10 cellular contexts compared by ENCODE assay signal in the genomic region with DNA sequence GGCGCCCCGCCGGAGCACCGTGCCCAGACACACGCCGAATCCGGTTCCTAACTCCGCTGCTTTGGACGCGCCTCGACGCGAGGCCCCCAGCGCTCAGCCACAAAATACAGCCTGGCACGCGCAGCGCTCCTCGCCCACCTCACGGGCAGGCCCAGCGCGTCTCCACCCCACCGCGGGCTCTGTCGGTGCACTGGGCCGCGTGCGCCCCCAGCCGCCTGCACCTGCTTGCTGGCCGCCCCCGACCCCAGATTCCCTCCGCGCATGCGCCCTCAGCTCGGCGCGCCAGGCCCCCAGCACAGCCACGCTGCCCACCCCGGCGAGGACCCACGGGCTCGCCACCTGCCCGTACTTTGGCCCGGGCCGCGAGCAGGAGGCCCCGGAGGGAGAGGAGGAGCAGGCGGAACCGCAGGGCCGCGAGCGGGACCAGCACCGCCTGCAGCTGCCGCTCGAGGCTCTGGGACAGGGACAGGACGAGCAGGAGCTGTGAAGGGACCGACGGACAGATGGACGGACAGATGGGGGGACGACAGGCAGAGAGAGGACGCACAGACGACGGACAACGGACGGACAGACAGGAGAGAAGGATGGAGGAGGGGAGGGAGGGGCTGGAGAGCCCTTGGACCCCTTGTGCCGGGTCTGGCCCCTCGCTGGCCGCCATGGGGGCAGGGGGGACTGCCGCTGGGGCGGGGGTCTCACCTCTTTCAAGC. TPM values are rescaled to one million over a fixed set of nuclear protein-coding genes. Genes with fewer than 3 reads are reported as not detected.
DNase-seq lines count a peak whose midpoint lies in the region; ATAC-seq and TF ChIP-seq lines count a peak whose summit lies in the region.
"Had no signal": no experiment of that assay in that cellular context is flagged by ENCODE, and none has a peak within 500 bp of the region (broad histone marks: within the 10 kb centered on the region; RNA-seq: fewer than 3 reads in every experiment).

No MANE protein-coding gene starts in this region.

- H3K9me3 Mint-ChIP-seq in activated naive CD8-positive, alpha-beta T cell (ENCODE audit: low read depth), result no peaks in the 10 kb centered on the region
- H3K9me3 Mint-ChIP-seq in activated T-helper 1 cell treated with anti-CD3 and anti-CD28 coated beads, Interleukin-12 subunit alpha, Interleukin-12 subunit beta, Interleukin-2, Interleukin-4 antibody, amounts not matched to agents 30 ng/mL and 10 ng/mL and 1 ng/mL, durations not matched to agents 14 hours and 24 hours and 36 hours, result no peaks in the 10 kb centered on the region

- H3K27me3 Mint-ChIP-seq in activated naive CD8-positive, alpha-beta T cell, result no peaks in the 10 kb centered on the region
- peaks cover 10% of the 10 kb centered on the region for H3K27me3 Mint-ChIP-seq in activated T-helper 1 cell treated with anti-CD3 and anti-CD28 coated beads, Interleukin-12 subunit alpha, Interleukin-12 subunit beta, Interleukin-2, Interleukin-4 antibody, amounts not matched to agents 30 ng/mL and 10 ng/mL and 1 ng/mL, durations not matched to agents 14 hours and 24 hours and 36 hours (ENCODE audit: insufficient read depth)

- ATAC-seq in heart left ventricle, result no peak

- TF ChIP-seq POLR2A in heart left ventricle (IDR thresholded peaks at IDR 0.05) (no peak), transverse colon (IDR thresholded peaks at IDR 0.05) (no peak)

- no peaks in the 10 kb centered on the region for H3K27me3 ChIP-seq in left ventricle myocardium inferior (ENCODE audit: low read depth)
- peaks cover 0 to 17% (median 0%) of the 10 kb centered on the region in 9 donors for H3K27me3 ChIP-seq in heart left ventricle
- H3K27me3 ChIP-seq in kidney epithelial cell (ENCODE audit: control insufficient read depth, insufficient read depth, low read length), result peaks cover 11% of the 10 kb centered on the region
- H3K27me3 ChIP-seq in transverse colon, result peaks cover 21% of the 10 kb centered on the region
- H3K27me3 ChIP-seq: adrenal gland had no signal

- peak overlapping the region; percentile 44 for H3K4me3 Mint-ChIP-seq in activated naive CD8-positive, alpha-beta T cell
- H3K4me3 Mint-ChIP-seq in activated T-helper 1 cell treated with anti-CD3 and anti-CD28 coated beads, Interleukin-12 subunit alpha, Interleukin-12 subunit beta, Interleukin-2, Interleukin-4 antibody, amounts not matched to agents 30 ng/mL and 10 ng/mL and 1 ng/mL, durations not matched to agents 14 hours and 24 hours and 36 hours, result no peak overlapping the region

- H3K4me3 ChIP-seq in left ventricle myocardium inferior (peak overlapping the region; percentile 27), heart left ventricle (peak overlapping the region in 4 of 12 donors; percentile 5 to 51 (median 20)), kidney epithelial cell (ENCODE audit: low read depth, low read length) (peak overlapping the region; percentile 8), transverse colon (peak overlapping the region in 3 of 4 donors; percentile 32 to 54 (median 49))

- 53 to 73% (median 62%) methylated on average over 50 to 69 of the region's 69 CpGs for WGBS in heart left ventricle, 4 donors
- WGBS in transverse colon (ENCODE audit: low coverage in 1 of 2), 2 donors, result 36 to 71% methylated on average over 13 to 59 of the region's 69 CpGs

- no peak for TF ChIP-seq EP300 in transverse colon (IDR thresholded peaks at IDR 0.05; ENCODE audit: low read depth)

- TF ChIP-seq CTCF in left ventricle myocardium inferior (IDR thresholded peaks at IDR 0.05; ENCODE audit: borderline replicate concordance) (no peak), heart left ventricle (IDR thresholded peaks at IDR 0.05) (no peak), kidney epithelial cell (IDR thresholded peaks at IDR 0.05; ENCODE audit: insufficient read depth, low read length, poor library complexity, severe bottlenecking) (no peak), transverse colon (IDR thresholded peaks at IDR 0.05) (no peak)

- H3K4me1 ChIP-seq in left ventricle myocardium inferior (peaks cover 16% of the 10 kb centered on the region), heart left ventricle (peaks cover 0 to 28% (median 6%) of the 10 kb centered on the region in 12 donors), transverse colon (peaks cover 19 to 35% (median 30%) of the 10 kb centered on the region in 4 donors)

- H3K27ac Mint-ChIP-seq in activated naive CD8-positive, alpha-beta T cell, result no peak overlapping the region
- no peak overlapping the region for H3K27ac Mint-ChIP-seq in activated T-helper 1 cell treated with anti-CD3 and anti-CD28 coated beads, Interleukin-12 subunit alpha, Interleukin-12 subunit beta, Interleukin-2, Interleukin-4 antibody, amounts not matched to agents 30 ng/mL and 10 ng/mL and 1 ng/mL, durations not matched to agents 14 hours and 24 hours and 36 hours

- H3K4me1 Mint-ChIP-seq in activated naive CD8-positive, alpha-beta T cell (ENCODE audit: low read depth), result peaks cover 20% of the 10 kb centered on the region
- peaks cover 14% of the 10 kb centered on the region for H3K4me1 Mint-ChIP-seq in activated T-helper 1 cell treated with anti-CD3 and anti-CD28 coated beads, Interleukin-12 subunit alpha, Interleukin-12 subunit beta, Interleukin-2, Interleukin-4 antibody, amounts not matched to agents 30 ng/mL and 10 ng/mL and 1 ng/mL, durations not matched to agents 14 hours and 24 hours and 36 hours (ENCODE audit: low read depth)

- in situ Hi-C loops in transverse colon (cut with MboI; ENCODE audit: low pct_ligation_motif_present in 1 of 4, low pct_unique_long_range_greater_than_20kb in 1 of 4, low sequenced_read_pairs in 3 of 4), result no loop called here

- H3K36me3 ChIP-seq in left ventricle myocardium inferior (peaks cover 14% of the 10 kb centered on the region), heart left ventricle (peaks cover 0 to 17% (median 0%) of the 10 kb centered on the region in 9 donors), kidney epithelial cell (ENCODE audit: control insufficient read depth, insufficient read depth, low read length) (peaks cover 1% of the 10 kb centered on the region), transverse colon (no peaks in the 10 kb centered on the region)
- H3K36me3 ChIP-seq: adrenal gland had no signal

- no peaks in the 10 kb centered on the region for H3K9me3 ChIP-seq in left ventricle myocardium inferior (replicated peaks)
- no peaks in the 10 kb centered on the region for H3K9me3 ChIP-seq in heart left ventricle
- H3K9me3 ChIP-seq in transverse colon, result no peaks in the 10 kb centered on the region
- H3K9me3 ChIP-seq: adrenal gland had no signal

- H3K27ac ChIP-seq in left ventricle myocardium inferior (replicated peaks) (no peak overlapping the region), heart left ventricle (no peak overlapping the region), transverse colon (peak overlapping the region in 3 of 4 donors; percentile 76 to 84 (median 80))

- no peaks in the 10 kb centered on the region for H3K36me3 Mint-ChIP-seq in activated naive CD8-positive, alpha-beta T cell
- H3K36me3 Mint-ChIP-seq in activated T-helper 1 cell treated with anti-CD3 and anti-CD28 coated beads, Interleukin-12 subunit alpha, Interleukin-12 subunit beta, Interleukin-2, Interleukin-4 antibody, amounts not matched to agents 30 ng/mL and 10 ng/mL and 1 ng/mL, durations not matched to agents 14 hours and 24 hours and 36 hours (ENCODE audit: low read depth), result peaks cover 7% of the 10 kb centered on the region

- intact Hi-C loops in left ventricle myocardium inferior (cut with micrococcal nuclease), result no loop called here
- intact Hi-C loops in heart left ventricle (cut with DNase I), result no loop called here
- intact Hi-C loops in transverse colon (cut with DNase I; ENCODE audit: low total_unique reads), result no loop called here
- intact Hi-C loops in activated T-helper 1 cell treated with anti-CD3 and anti-CD28 coated beads, Interleukin-12 subunit alpha, Interleukin-12 subunit beta, Interleukin-2, Interleukin-4 antibody, amounts not matched to agents 30 ng/mL and 10 ng/mL and 1 ng/mL, durations not matched to agents 14 hours and 24 hours and 36 hours (cut with micrococcal nuclease), result no loop called here

- DNase-seq in left ventricle myocardium inferior (no peak), heart left ventricle (no peak), kidney epithelial cell (ENCODE audit: low read depth) (no peak), transverse colon (no peak), NCI-H774 (lab: John Stamatoyannopoulos, UW) (no peak), NCI-H2196 (lab: John Stamatoyannopoulos, UW; ENCODE audit: unreplicated experiment) (no peak)
- no peak for DNase-seq in activated T-helper 1 cell treated with anti-CD3 and anti-CD28 coated beads, Interleukin-12 subunit alpha, Interleukin-12 subunit beta, Interleukin-2, Interleukin-4 antibody, amounts not matched to agents 30 ng/mL and 10 ng/mL and 1 ng/mL, durations not matched to agents 14 hours and 24 hours and 36 hours (ENCODE audit: low spot score)
- DNase-seq: erythroblast had no signal

RNA-seq across cellular contexts. Expression of gene ANO8, which starts 5.4 kb away (rescaled TPM):
- total RNA-seq in left ventricle myocardium inferior (6.8 TPM), heart left ventricle (10 to 100 TPM in 2 of 9 donors, 1 to 10 TPM in 7; 6.4 to 11.0 (median 7.9) TPM), kidney epithelial cell (6.9 and 9.3 TPM in 2 replicates), transverse colon (10 to 100 TPM in 2 of 4 donors, 1 to 10 TPM in 2; 6.7 to 73.0 (median 10.3) TPM)
- 1 to 10 TPM; 4.8 to 8.3 TPM for polyA plus RNA-seq in heart left ventricle
- total RNA-seq in activated T-helper 1 cell treated with anti-CD3 and anti-CD28 coated beads, Interleukin-12 subunit alpha, Interleukin-12 subunit beta, Interleukin-2, Interleukin-4 antibody, amounts not matched to agents 30 ng/mL and 10 ng/mL and 1 ng/mL, durations not matched to agents 14 hours and 24 hours and 36 hours, result 6.6 and 7.4 TPM in 2 replicates

RNA-seq across cellular contexts. Expression of gene GTPBP3, which starts 8.1 kb away (rescaled TPM):
- total RNA-seq in left ventricle myocardium inferior (10.8 TPM), heart left ventricle (10 to 100 TPM in 7 of 9 donors, 1 to 10 TPM in 2; 6.3 to 20.1 (median 11.3) TPM), kidney epithelial cell (31.8 and 38.1 TPM in 2 replicates), transverse colon (100 to 1,000 TPM in 1 of 4 donors, 10 to 100 TPM in 3; 24.7 to 206 (median 30.5) TPM)
- 10 to 100 TPM in 1 of 2 donors, 1 to 10 TPM in 1; 8.9 to 13.0 TPM for polyA plus RNA-seq in heart left ventricle
- total RNA-seq in activated T-helper 1 cell treated with anti-CD3 and anti-CD28 coated beads, Interleukin-12 subunit alpha, Interleukin-12 subunit beta, Interleukin-2, Interleukin-4 antibody, amounts not matched to agents 30 ng/mL and 10 ng/mL and 1 ng/mL, durations not matched to agents 14 hours and 24 hours and 36 hours, result 64.2 and 72.0 TPM in 2 replicates

RNA-seq across cellular contexts. Expression of gene DDA1, which starts 19.9 kb away (rescaled TPM):
- total RNA-seq in left ventricle myocardium inferior (35.7 TPM), heart left ventricle (10 to 100 TPM; 13.9 to 47.1 (median 35.7) TPM), kidney epithelial cell (47.3 and 73.4 TPM in 2 replicates), transverse colon (10 to 100 TPM; 20.6 to 98.1 (median 22.0) TPM)
- 10 to 100 TPM; 64.8 to 84.6 TPM for polyA plus RNA-seq in heart left ventricle
- 45.3 and 50.2 TPM in 2 replicates for total RNA-seq in activated T-helper 1 cell treated with anti-CD3 and anti-CD28 coated beads, Interleukin-12 subunit alpha, Interleukin-12 subunit beta, Interleukin-2, Interleukin-4 antibody, amounts not matched to agents 30 ng/mL and 10 ng/mL and 1 ng/mL, durations not matched to agents 14 hours and 24 hours and 36 hours

RNA-seq across cellular contexts. Expression of gene MRPL34, which starts 23.5 kb away (rescaled TPM):
- total RNA-seq in left ventricle myocardium inferior (206 TPM), heart left ventricle (100 to 1,000 TPM in 8 of 9 donors, 10 to 100 TPM in 1; 97.8 to 389 (median 174) TPM), kidney epithelial cell (71.0 and 125 TPM in 2 replicates), transverse colon (100 to 1,000 TPM; 243 to 390 (median 272) TPM)
- 100 to 1,000 TPM; 296 to 325 TPM for polyA plus RNA-seq in heart left ventricle
- total RNA-seq in activated T-helper 1 cell treated with anti-CD3 and anti-CD28 coated beads, Interleukin-12 subunit alpha, Interleukin-12 subunit beta, Interleukin-2, Interleukin-4 antibody, amounts not matched to agents 30 ng/mL and 10 ng/mL and 1 ng/mL, durations not matched to agents 14 hours and 24 hours and 36 hours, result 108 and 118 TPM in 2 replicates

RNA-seq across cellular contexts. Expression of gene ABHD8, which starts 26.0 kb away (rescaled TPM):
- 11.7 TPM for total RNA-seq in left ventricle myocardium inferior
- 10 to 100 TPM in 5 of 9 donors, 1 to 10 TPM in 4; 7.4 to 21.8 (median 10.3) TPM for total RNA-seq in heart left ventricle
- 10 to 100 TPM; 11.6 to 19.2 TPM for polyA plus RNA-seq in heart left ventricle
- 18.6 and 19.9 TPM in 2 replicates for total RNA-seq in kidney epithelial cell
- total RNA-seq in transverse colon, result 10 to 100 TPM in 1 of 4 donors, 1 to 10 TPM in 3; 6.0 to 14.1 (median 9.1) TPM
- total RNA-seq in activated T-helper 1 cell treated with anti-CD3 and anti-CD28 coated beads, Interleukin-12 subunit alpha, Interleukin-12 subunit beta, Interleukin-2, Interleukin-4 antibody, amounts not matched to agents 30 ng/mL and 10 ng/mL and 1 ng/mL, durations not matched to agents 14 hours and 24 hours and 36 hours, result 8.8 and 9.0 TPM in 2 replicates

Comparison
In these comparisons a context has a peak if more than half of its experiments do, and no peak if none do; other contexts are left out.
1. H3K27ac ChIP-seq: peak in transverse colon (3 of 4); none in left ventricle myocardium inferior (single experiment) and heart left ventricle (0 of 12).